ENCODE assay signal across 1 cellular context in the genomic region with DNA sequence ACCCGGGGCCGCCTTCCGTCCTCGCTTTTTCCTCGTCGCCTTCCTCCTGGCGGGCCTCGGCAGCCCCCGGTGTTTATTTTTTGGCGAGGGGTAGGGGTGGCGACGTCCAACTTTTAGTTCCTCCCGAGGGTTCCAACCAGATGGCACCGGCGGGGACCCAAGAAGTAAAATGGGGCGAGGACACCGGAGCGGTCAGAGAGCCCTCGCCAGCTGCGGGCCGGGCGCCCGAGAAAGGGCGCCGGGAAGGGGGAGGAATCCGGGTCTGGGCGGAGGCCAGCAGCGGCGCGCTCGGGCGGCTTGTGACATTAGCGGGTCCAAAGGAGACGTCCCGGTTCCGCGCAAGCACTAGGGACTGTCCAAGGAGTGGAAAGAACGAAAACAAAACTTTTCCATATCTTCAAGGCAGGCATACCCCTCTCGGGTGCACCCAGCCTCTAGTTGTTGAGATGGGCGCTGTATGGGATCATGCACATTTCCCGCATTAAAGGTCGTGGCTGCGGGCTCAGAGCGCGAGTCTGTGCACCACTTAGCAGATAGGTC.
TF ChIP-seq lines count a peak whose summit lies in the region.

No MANE protein-coding gene starts in this region.

TF ChIP-seq in SK-N-SH treated with all-trans-retinoic acid at 6 μM for 48 hours, 23 proteins besides CTCF, POLR2A, EP300 and RAD21 (continued from another document):
- TF ChIP-seq PATZ1 (CRISPR knock-in tag; IDR thresholded peaks at IDR 0.05; ENCODE audit: borderline replicate concordance): no peak
- TF ChIP-seq ZFP3 (CRISPR knock-in tag; IDR thresholded peaks at IDR 0.05): no peak
- no peak for TF ChIP-seq ZFP30 (CRISPR knock-in tag; IDR thresholded peaks at IDR 0.05)
- no peak for TF ChIP-seq CSRNP3 (CRISPR knock-in tag; IDR thresholded peaks at IDR 0.05)
- TF ChIP-seq OSR1 (CRISPR knock-in tag; IDR thresholded peaks at IDR 0.05): no peak
- TF ChIP-seq ZNF8 (CRISPR knock-in tag; IDR thresholded peaks at IDR 0.05): no peak
- TF ChIP-seq ZNF70 (CRISPR knock-in tag; IDR thresholded peaks at IDR 0.05): no peak
- TF ChIP-seq ESRRG (CRISPR knock-in tag; IDR thresholded peaks at IDR 0.05): no peak
